18 cellular contexts compared by ENCODE assay signal in the genomic region with DNA sequence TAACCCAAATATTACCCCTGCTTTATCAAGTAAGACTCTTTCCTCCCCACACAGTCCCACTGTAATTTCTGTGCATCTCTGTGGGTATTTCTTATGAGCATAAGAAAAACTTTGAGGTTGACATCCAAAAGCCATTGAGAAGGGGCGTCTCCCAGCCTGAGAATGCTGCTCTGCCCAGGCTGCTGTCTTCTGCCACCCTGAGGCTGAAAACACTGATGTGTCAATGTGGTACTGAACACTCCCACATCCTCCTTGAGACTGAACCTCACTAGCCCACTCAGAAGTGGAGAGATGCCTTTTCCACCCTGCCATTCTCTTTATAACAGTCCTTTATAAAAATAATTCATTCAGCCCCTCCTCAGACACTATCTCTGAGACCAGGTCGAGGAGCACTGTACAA.
DNase-seq lines count a peak whose midpoint lies in the region; ATAC-seq, FAIRE-seq and TF ChIP-seq lines count a peak whose summit lies in the region.
"Had no signal": no experiment of that assay in that cellular context is flagged by ENCODE, and none has a peak within 500 bp of the region (broad histone marks: within the 10 kb centered on the region; RNA-seq: fewer than 3 reads in every experiment).

No MANE protein-coding gene starts in this region.

- no peak overlapping the region for H4K8ac ChIP-seq in H1 (ENCODE audit: extremely low read depth, insufficient read depth, low read length)

- H3K56ac ChIP-seq in H1 (replicated peaks; ENCODE audit: insufficient read length, low read depth, low read length): no peak overlapping the region

- peaks cover 7% of the 10 kb centered on the region in 2 experiments; a peak in 3 of 4 replicates for H3K9me3 ChIP-seq in H1 (ENCODE audit: insufficient read depth in 2 of 2, low read depth in 1 of 2, low read length in 1 of 2)
- H3K9me3 ChIP-seq: A549, MG63, right atrium auricular region had no signal

- H2BK20ac ChIP-seq in H1 (ENCODE audit: low read length): no peak overlapping the region

- TF ChIP-seq RAD21 in H1 (IDR thresholded peaks at IDR 0.05 in 1 of 2, conservative IDR thresholded peaks at IDR 0.05 in 1 of 2; ENCODE audit: low read depth in 2 of 2, low read length in 2 of 2): no peak

- no peak for TF ChIP-seq EP300 in H1 (IDR thresholded peaks at IDR 0.05; ENCODE audit: borderline replicate concordance in 1 of 2, low read depth in 2 of 2, low read length in 2 of 2)

- peaks cover 0 to 4% (median 0%) of the 10 kb centered on the region in 4 experiments; a peak in 1 of 8 replicates for H3K36me3 ChIP-seq in H1 (ENCODE audit: control insufficient read depth in 2 of 4, insufficient read depth in 4 of 4, low read length in 3 of 4)
- H3K36me3 ChIP-seq: heart left ventricle, MG63, right atrium auricular region had no signal

- peaks cover 4% of the 10 kb centered on the region; the same call in 1 of the 2 replicates for H3K23me2 ChIP-seq in H1 (ENCODE audit: low read depth, low read length)

- POLR2A ChIA-PET in H1 (lab: Charles Lee; ENCODE audit: partially characterized antibody): no interaction called here

- no peaks in the 10 kb centered on the region for H3K27me3 ChIP-seq in H1 (replicated peaks in 1 of 4; ENCODE audit: control insufficient read depth in 3 of 4, extremely low read depth in 1 of 4, insufficient read depth in 3 of 4, low read length in 3 of 4)
- H3K27me3 ChIP-seq: MG63, right atrium auricular region had no signal

- no peak overlapping the region for H3K27ac ChIP-seq in H1 (ENCODE audit: low read depth, low read length)
- H3K27ac ChIP-seq: A549, heart left ventricle, right atrium auricular region had no signal

- H3K9ac ChIP-seq in H1 (replicated peaks in 1 of 4; ENCODE audit: extremely low read depth in 1 of 4, low read depth in 3 of 4, low read length in 3 of 4): no peak overlapping the region

- no peak overlapping the region for H4K5ac ChIP-seq in H1 (ENCODE audit: insufficient read length, low read depth, low read length)

- 0 out of 2 replicates have a peak overlapping the region, but pooled peaks have one; percentile 26 for H2AK5ac ChIP-seq in H1 (ENCODE audit: low read depth, low read length)

- TF ChIP-seq CTCF in GM10266 (IDR thresholded peaks at IDR 0.05; ENCODE audit: control insufficient read depth, insufficient read depth, low read depth, missing control alignments): peak; percentile 1
- no peak for TF ChIP-seq CTCF in H1 (IDR thresholded peaks at IDR 0.05; ENCODE audit: control extremely low read depth in 1 of 3, insufficient read depth in 1 of 3, low read depth in 1 of 3, low read length in 3 of 3)

- H4K20me1 ChIP-seq in H1 (replicated peaks in 1 of 2; ENCODE audit: control insufficient read depth in 1 of 2, insufficient read depth in 2 of 2, low read length in 2 of 2): no peaks in the 10 kb centered on the region

- DNase-seq in activated CD4-positive, alpha-beta T cell treated with anti-CD3 and anti-CD28 coated beads for 48 hours: peak; percentile 28
- DNase-seq in activated CD4-positive, alpha-beta T cell treated with anti-CD3 and anti-CD28 coated beads for 4 hours: no peak
- DNase-seq in GM10266 (ENCODE audit: extremely low spot score) (no peak), H1 (ENCODE audit: low read depth in 1 of 2, low spot score in 2 of 2) (no peak), NCI-H1048 (lab: John Stamatoyannopoulos, UW) (no peak), epidermal melanocyte (ENCODE audit: insufficient read length, low spot score) (no peak), mucosa of gallbladder (ENCODE audit: low spot score) (no peak)
- DNase-seq: activated gamma-delta T cell, cortex of kidney, heart left ventricle, MG63, NCI-H2107, trophoblast cell had no signal

- no peak for FAIRE-seq in H1 (lab: Jason Lieb, UNC)
- FAIRE-seq: A549, keratinocyte had no signal

- no peak overlapping the region for H4K91ac ChIP-seq in H1 (replicated peaks; ENCODE audit: insufficient read length, low read length)

- no peak overlapping the region for H2AFZ ChIP-seq in H1 (ENCODE audit: low read length)

- H3K79me2 ChIP-seq in H1 (ENCODE audit: control insufficient read depth in 1 of 2, insufficient read depth in 2 of 2, low read length in 2 of 2): no peaks in the 10 kb centered on the region

- peaks cover 9 to 16% (median 11%) of the 10 kb centered on the region in 4 experiments for H3K4me1 ChIP-seq in H1 (replicated peaks in 1 of 4; ENCODE audit: control insufficient read depth in 3 of 4, insufficient read depth in 4 of 4, low read length in 3 of 4)
- H3K4me1 ChIP-seq: A549 had no signal

- H3K14ac ChIP-seq in H1 (ENCODE audit: insufficient read length): no peak overlapping the region

- peak; percentile 74 for ATAC-seq in HG03469 (IDR thresholded peaks at IDR 0.05; ENCODE audit: unreplicated experiment)
- ATAC-seq: A549, heart left ventricle, WTC11 had no signal

- no peak for TF ChIP-seq POLR2A in H1 (IDR thresholded peaks at IDR 0.05; ENCODE audit: control extremely low read depth in 1 of 2, low read depth in 2 of 2, low read length in 2 of 2)

- H2BK5ac ChIP-seq in H1 (ENCODE audit: low read depth, low read length): no peak overlapping the region

- CTCF ChIA-PET in H1 (lab: Charles Lee; ENCODE audit: partially characterized antibody): no interaction called here

- H3K23ac ChIP-seq in H1 (ENCODE audit: insufficient read length): no peak overlapping the region

- no peak overlapping the region for H2BK15ac ChIP-seq in H1 (ENCODE audit: low read length)

- no peaks in the 10 kb centered on the region for H3K79me1 ChIP-seq in H1 (ENCODE audit: low read depth, low read length)

- no peak overlapping the region for H3K4ac ChIP-seq in H1 (replicated peaks; ENCODE audit: insufficient read length, low read depth, low read length)

- 84% methylated on average over 2 of the region's 2 CpGs; no CpG with 5 or more reads in 1 of the 2 experiments for WGBS in H1 (ENCODE audit: extremely low coverage in 1 of 2, insufficient coverage in 1 of 2, insufficient read length in 1 of 2, insufficient replicate concordance in 2 of 2, low coverage in 1 of 2, low lambda C conversion rate in 2 of 2, missing lambda C conversion rate in 1 of 2), 2 experiments

- H2BK12ac ChIP-seq in H1 (ENCODE audit: low read depth, low read length): peak overlapping the region; percentile 60; the same call in 1 of the 2 replicates

- no peak overlapping the region for H3K4me2 ChIP-seq in H1 (ENCODE audit: insufficient read depth in 1 of 2, low read depth in 2 of 2, low read length in 2 of 2)
- H3K4me2 ChIP-seq: A549 had no signal

- no peak overlapping the region for H3K4me3 ChIP-seq in H1 (ENCODE audit: extremely low read depth in 1 of 4, insufficient read depth in 2 of 4, low read depth in 3 of 4, low read length in 4 of 4)
- H3K4me3 ChIP-seq: A549, heart left ventricle, MG63, right atrium auricular region had no signal

- no peak overlapping the region for H2BK120ac ChIP-seq in H1 (replicated peaks; ENCODE audit: low read depth, low read length)

- no peak overlapping the region for H3K18ac ChIP-seq in H1 (ENCODE audit: extremely low read depth, low read length)

TF ChIP-seq in H1, 55 proteins besides CTCF, POLR2A, EP300 and RAD21:
- TF ChIP-seq CBX5 (IDR thresholded peaks at IDR 0.05; ENCODE audit: low read depth, low read length) (no peak), SIX5 (IDR thresholded peaks at IDR 0.05; ENCODE audit: low read depth, low read length) (no peak), TEAD4 (IDR thresholded peaks at IDR 0.05; ENCODE audit: low read depth, low read length) (no peak), YY1 (IDR thresholded peaks at IDR 0.05; ENCODE audit: low read depth, low read length) (no peak)
- TF ChIP-seq, protein P1, sequence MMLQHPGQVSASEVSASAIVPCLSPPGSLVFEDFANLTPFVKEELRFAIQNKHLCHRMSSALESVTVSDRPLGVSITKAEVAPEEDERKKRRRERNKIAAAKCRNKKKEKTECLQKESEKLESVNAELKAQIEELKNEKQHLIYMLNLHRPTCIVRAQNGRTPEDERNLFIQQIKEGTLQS (IDR thresholded peaks at IDR 0.05; ENCODE audit: insufficient read depth, low read depth, low read length): no peak
TF ChIP-seq in H1: peak in this region for 0.
